In genomic region chr22:37007666-37008065, GRCh38 we compare ENCODE assay signal across 17 cellular contexts.
"Had no signal": no experiment of that assay in that cellular context is flagged by ENCODE, and none has a peak within 500 bp of the region (broad histone marks: within the 10 kb centered on the region; RNA-seq: fewer than 3 reads in every experiment).

No MANE protein-coding gene starts in this region.

- H3K27ac ChIP-seq: coronary artery, left lung, pancreas, testis had no signal

- H3K4me3 ChIP-seq: coronary artery, left lung, pancreas, testis had no signal

- H3K27me3 ChIP-seq: left lung, pancreas, testis had no signal

- H3K4me1 ChIP-seq: testis had no signal

- H3K36me3 ChIP-seq: left lung, pancreas had no signal

- H3K9me3 ChIP-seq: left lung, pancreas, testis had no signal

- DNase-seq: activated CD4-positive, alpha-beta T cell treated with anti-CD3 and anti-CD28 coated beads for 1 hour; activated CD4-positive, alpha-beta T cell treated with anti-CD3 and anti-CD28 coated beads, Interleukin-2, amount 50 U/mL, for 48 hours; activated CD8-positive, alpha-beta memory T cell treated with anti-CD3 and anti-CD28 coated beads, Interleukin-2, amount 10 ng/mL, durations not matched to agents 7 days and 5 days; activated gamma-delta T cell; activated naive CD8-positive, alpha-beta T cell treated with anti-CD3 and anti-CD28 coated beads, Interleukin-2, amount 50 U/mL, for 24 hours; activated T-cell treated with anti-CD3 and anti-CD28 coated beads, Interleukin-2, amount 50 U/mL, for 4 hours; caudate nucleus; effector memory CD4-positive, alpha-beta T cell; hypothalamus; left lung; pancreas; stimulated activated CD4-positive, alpha-beta T cell treated with anti-CD3 and anti-CD28 coated beads, Interleukin-15, amount 100 ng/mL, for 24 hours; stimulated activated CD4-positive, alpha-beta T cell treated with anti-CD3 and anti-CD28 coated beads, Interleukin-4, amount 100 ng/mL, for 24 hours; stimulated activated naive CD8-positive, alpha-beta T cell treated with anti-CD3 and anti-CD28 coated beads, Interleukin-15, amount 100 ng/mL, for 72 hours; SW 1271; testis had no signal

- ATAC-seq: activated CD8-positive, alpha-beta memory T cell treated with anti-CD3 and anti-CD28 coated beads, Interleukin-2, amount 10 ng/mL, durations not matched to agents 7 days and 5 days; activated naive CD8-positive, alpha-beta T cell treated with anti-CD3 and anti-CD28 coated beads, Interleukin-2, amount 50 U/mL, for 24 hours; activated T-cell treated with anti-CD3 and anti-CD28 coated beads, Interleukin-2, amount 50 U/mL, for 4 hours; left lung; stimulated activated naive CD8-positive, alpha-beta T cell treated with anti-CD3 and anti-CD28 coated beads, Interleukin-15, amount 100 ng/mL, for 72 hours had no signal
